8 cellular contexts compared by ENCODE assay signal in genomic region chr1:56525463-56526155, GRCh38. TPM values are rescaled to one million over a fixed set of nuclear protein-coding genes. Genes with fewer than 3 reads are reported as not detected.
DNase-seq lines count a peak whose midpoint lies in the region; ATAC-seq and TF ChIP-seq lines count a peak whose summit lies in the region.

No MANE protein-coding gene starts in this region.

- peaks cover 2% of the 10 kb centered on the region; the same call in 1 of the 2 replicates for H4K20me1 ChIP-seq in PC-9 (ENCODE audit: insufficient read depth)

- H3K9me2 ChIP-seq in PC-9 (ENCODE audit: insufficient read depth) = no peaks in the 10 kb centered on the region

- WGBS in gastroesophageal sphincter (ENCODE audit: low coverage in 1 of 2), 2 donors = 54 to 91% methylated on average over 2 to 5 of the region's 5 CpGs

- no peak for TF ChIP-seq EP300 in gastroesophageal sphincter (IDR thresholded peaks at IDR 0.05)

- H3K27ac ChIP-seq in gastroesophageal sphincter (no peak overlapping the region), PC-9 (no peak overlapping the region)

- no peak overlapping the region for H3K4me3 ChIP-seq in gastroesophageal sphincter
- no peak overlapping the region for H3K4me3 ChIP-seq in PC-9

- DNase-seq in NK-92 treated with Interleukin-12 subunit alpha and Interleukin-12 subunit beta, amount 100 ng/mL, for 24 hours (lab: John Stamatoyannopoulos, UW) = peak; percentile 48
- DNase-seq in NK-92 (lab: John Stamatoyannopoulos, UW; ENCODE audit: unreplicated experiment) (no peak), NCI-H774 (lab: John Stamatoyannopoulos, UW) (peak; percentile 24), DMS114 treated with DMSO at 0.1 percent for 48 hours (lab: John Stamatoyannopoulos, UW; ENCODE audit: unreplicated experiment) (no peak), PC-9 (no peak), AG08396 (ENCODE audit: low spot score) (no peak)

- no peak overlapping the region for H3K4me2 ChIP-seq in PC-9

- H3K9me3 ChIP-seq in gastroesophageal sphincter = no peaks in the 10 kb centered on the region
- H3K9me3 ChIP-seq in PC-9 (ENCODE audit: insufficient read depth, low read depth) = no peaks in the 10 kb centered on the region

- H3K27me3 ChIP-seq in gastroesophageal sphincter (no peaks in the 10 kb centered on the region), PC-9 (ENCODE audit: insufficient read depth, low read depth) (no peaks in the 10 kb centered on the region)

- H3K4me1 ChIP-seq in gastroesophageal sphincter = peaks cover 14 to 73% (median 21%) of the 10 kb centered on the region in 3 donors
- no peaks in the 10 kb centered on the region; the same call in 1 of the 2 replicates for H3K4me1 ChIP-seq in PC-9 (replicated peaks; ENCODE audit: insufficient read depth)

- CTCF ChIA-PET in PC-9 (lab: Charles Lee) = no interaction called here

- peak; percentile 74 for ATAC-seq in HG02884 (IDR thresholded peaks at IDR 0.05; ENCODE audit: unreplicated experiment)
- ATAC-seq in gastroesophageal sphincter = peak; percentile 49

- BruUV-seq in PC-9 (replicated peaks; lab: Mats Ljungman, UMichigan) = no TSS peak

- POLR2A ChIA-PET in PC-9 (lab: Charles Lee; ENCODE audit: unreplicated experiment) = no interaction called here

- peaks cover 48% of the 10 kb centered on the region for H3K79me2 ChIP-seq in PC-9 (ENCODE audit: low read depth)

- H3F3A ChIP-seq in PC-9 (ENCODE audit: insufficient read depth, low read depth) = peaks cover 10% of the 10 kb centered on the region; the same call in 1 of the 2 replicates

- H3K36me3 ChIP-seq in gastroesophageal sphincter (peaks cover 0 to 31% of the 10 kb centered on the region in 2 donors), PC-9 (ENCODE audit: low read depth) (peaks cover 28% of the 10 kb centered on the region)

- H2AFZ ChIP-seq in PC-9 = no peak overlapping the region

- no peak for TF ChIP-seq POLR2A in gastroesophageal sphincter (IDR thresholded peaks at IDR 0.05)

- intact Hi-C loops in PC-9 (cut with micrococcal nuclease; ENCODE audit: unreplicated experiment) = no loop called here

- no peak for TF ChIP-seq CTCF in gastroesophageal sphincter (IDR thresholded peaks at IDR 0.05)
- TF ChIP-seq CTCF in PC-9 (conservative IDR thresholded peaks at IDR 0.05) = no peak

RNA-seq across cellular contexts. Expression of gene PLPP3, which starts 53.8 kb away (rescaled TPM):
- total RNA-seq in gastroesophageal sphincter (100 to 1,000 TPM; 127 to 219 (median 164) TPM), PC-9 (2021) (16.5 and 22.4 TPM in 2 replicates)

Comparison
In these comparisons a context has a peak if more than half of its experiments do, and no peak if none do; other contexts are left out.
1. DNase-seq: peak in NK-92 treated with Interleukin-12 subunit alpha and Interleukin-12 subunit beta, amount 100 ng/mL, for 24 hours (single experiment) and NCI-H774 (single experiment); none in NK-92 (single experiment), DMS114 treated with DMSO at 0.1 percent for 48 hours (single experiment), PC-9 (0 of 2) and AG08396 (single experiment).